ENCODE assay signal across 17 cellular contexts in the genomic region with DNA sequence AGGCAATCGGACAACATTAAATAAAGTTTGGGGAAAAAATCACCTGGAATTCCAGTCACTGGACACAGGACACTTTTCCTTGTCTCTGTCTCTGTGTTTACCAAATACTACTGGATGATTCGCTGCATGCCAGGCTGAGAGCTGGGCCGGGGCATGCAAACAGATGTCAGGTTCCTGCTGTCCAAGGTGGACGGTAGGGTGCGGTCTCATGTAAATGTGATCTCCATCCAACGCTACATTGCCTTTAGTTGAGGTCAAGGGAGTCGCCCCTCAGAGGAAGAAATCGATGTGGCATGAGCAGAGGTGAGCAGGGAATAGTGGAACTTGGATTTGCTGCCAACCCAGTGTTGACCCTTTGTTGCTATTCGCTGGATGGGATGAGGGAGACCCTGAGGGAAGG. TPM values are rescaled to one million over a fixed set of nuclear protein-coding genes. Genes with fewer than 3 reads are reported as not detected.
DNase-seq lines count a peak whose midpoint lies in the region; ATAC-seq, FAIRE-seq and TF ChIP-seq lines count a peak whose summit lies in the region.
"Had no signal": no experiment of that assay in that cellular context is flagged by ENCODE, and none has a peak within 500 bp of the region (broad histone marks: within the 10 kb centered on the region; RNA-seq: fewer than 3 reads in every experiment).

No MANE protein-coding gene starts in this region.

- no peak overlapping the region for H3K23ac ChIP-seq in H1 (ENCODE audit: insufficient read length)

- no peak overlapping the region for H3K9ac ChIP-seq in HepG2 (ENCODE audit: insufficient read depth, low read depth, low read length)
- no peak overlapping the region for H3K9ac ChIP-seq in H1 (replicated peaks in 1 of 4; ENCODE audit: extremely low read depth in 1 of 4, low read depth in 3 of 4, low read length in 3 of 4)

- CTCF ChIA-PET in HepG2 (lab: Yijun Ruan, JAX; ENCODE audit: low intra/inter-chr PET ratio, low total read pairs) (no interaction called here), H1 (lab: Charles Lee; ENCODE audit: partially characterized antibody) (interaction anchor here (1.5 kb wide), 1 partner anchor 176 kb away, joined by 3 read pairs; no protein-coding TSS in a partner anchor)

- H3K27me3 ChIP-seq in HepG2 (ENCODE audit: control insufficient read depth in 1 of 2, insufficient read depth in 2 of 2, low read length in 2 of 2) (peaks cover 0 to 31% of the 10 kb centered on the region in 2 experiments; a peak in 2 of 5 replicates), right lobe of liver (no peaks in the 10 kb centered on the region), H1 (replicated peaks in 1 of 4; ENCODE audit: control insufficient read depth in 3 of 4, extremely low read depth in 1 of 4, insufficient read depth in 3 of 4, low read length in 3 of 4) (peaks cover 0 to 3% (median 0%) of the 10 kb centered on the region in 4 experiments; a peak in 3 of 7 replicates)
- H3K27me3 ChIP-seq: SJCRH30 had no signal

- H2BK120ac ChIP-seq in H1 (replicated peaks; ENCODE audit: low read depth, low read length) = no peak overlapping the region

- H4K91ac ChIP-seq in H1 (replicated peaks; ENCODE audit: insufficient read length, low read length) = no peak overlapping the region

- H3K23me2 ChIP-seq in H1 (ENCODE audit: low read depth, low read length) = no peaks in the 10 kb centered on the region

- BruUV-seq in HepG2 (replicated peaks; lab: Mats Ljungman, UMichigan) = no TSS peak

- no peak for TF ChIP-seq CTCF in HepG2 (CRISPR knock-in tag; IDR thresholded peaks at IDR 0.05)
- TF ChIP-seq CTCF in right lobe of liver (IDR thresholded peaks at IDR 0.05) = no peak
- no peak for TF ChIP-seq CTCF in H1 (IDR thresholded peaks at IDR 0.05; ENCODE audit: control extremely low read depth in 1 of 3, insufficient read depth in 1 of 3, low read depth in 1 of 3, low read length in 3 of 3)

- H3K36me3 Mint-ChIP-seq in stimulated activated effector memory CD8-positive, alpha-beta T cell treated with anti-CD3 and anti-CD28 coated beads, Interleukin-12 subunit alpha, Interleukin-12 subunit beta, amount 100 ng/mL, for 72 hours = no peaks in the 10 kb centered on the region

- 27% methylated on average over 9 of the region's 9 CpGs for WGBS in HepG2 (ENCODE audit: low lambda C conversion rate)
- WGBS in right lobe of liver (ENCODE audit: insufficient coverage, low coverage, low lambda C conversion rate, missing lambda C conversion rate) = 54% methylated on average over 9 of the region's 9 CpGs
- 86% methylated on average over 7 of the region's 9 CpGs; no CpG with 5 or more reads in 1 of the 2 experiments for WGBS in H1 (ENCODE audit: extremely low coverage in 1 of 2, insufficient coverage in 1 of 2, insufficient read length in 1 of 2, insufficient replicate concordance in 2 of 2, low coverage in 1 of 2, low lambda C conversion rate in 2 of 2, missing lambda C conversion rate in 1 of 2), 2 experiments
- WGBS in mesodermal cell (ENCODE audit: insufficient coverage in 2 of 2), 2 experiments = 85 to 88% methylated on average over 5 to 8 of the region's 9 CpGs

- H3K14ac ChIP-seq in H1 (ENCODE audit: insufficient read length) = no peak overlapping the region

- no peak overlapping the region for H3K27ac Mint-ChIP-seq in stimulated activated effector memory CD8-positive, alpha-beta T cell treated with anti-CD3 and anti-CD28 coated beads, Interleukin-12 subunit alpha, Interleukin-12 subunit beta, amount 100 ng/mL, for 72 hours

- no peak overlapping the region for H2AK5ac ChIP-seq in H1 (ENCODE audit: low read depth, low read length)

- no peak overlapping the region for H2BK15ac ChIP-seq in H1 (ENCODE audit: low read length)

- no peak for TF ChIP-seq RAD21 in HepG2 (CRISPR knock-in tag; IDR thresholded peaks at IDR 0.05)
- no peak for TF ChIP-seq RAD21 in H1 (IDR thresholded peaks at IDR 0.05 in 1 of 2, conservative IDR thresholded peaks at IDR 0.05 in 1 of 2; ENCODE audit: low read depth in 2 of 2, low read length in 2 of 2)

- H3K36me3 ChIP-seq in HepG2 (replicated peaks in 1 of 2; ENCODE audit: control insufficient read depth in 1 of 2, insufficient read depth in 2 of 2, low read length in 2 of 2) = no peaks in the 10 kb centered on the region
- no peaks in the 10 kb centered on the region for H3K36me3 ChIP-seq in right lobe of liver
- no peaks in the 10 kb centered on the region for H3K36me3 ChIP-seq in H1 (ENCODE audit: control insufficient read depth in 2 of 4, insufficient read depth in 4 of 4, low read length in 3 of 4)
- H3K36me3 ChIP-seq in mesodermal cell (ENCODE audit: control insufficient read depth, insufficient read depth, low read length) = no peaks in the 10 kb centered on the region
- H3K36me3 ChIP-seq: SJCRH30 had no signal

- no peaks in the 10 kb centered on the region for H3K79me1 ChIP-seq in H1 (ENCODE audit: low read depth, low read length)

- TF ChIP-seq POLR2A in HepG2 (IDR thresholded peaks at IDR 0.05; ENCODE audit: insufficient read depth in 1 of 2, low read depth in 2 of 2, low read length in 2 of 2) (no peak), right lobe of liver (IDR thresholded peaks at IDR 0.05) (no peak), H1 (IDR thresholded peaks at IDR 0.05; ENCODE audit: control extremely low read depth in 1 of 2, low read depth in 2 of 2, low read length in 2 of 2) (no peak)

- peak overlapping the region; percentile 4; the same call in 1 of the 2 replicates for H2BK12ac ChIP-seq in H1 (ENCODE audit: low read depth, low read length)

- no peak overlapping the region for H2BK20ac ChIP-seq in H1 (ENCODE audit: low read length)

- POLR2A ChIA-PET in HepG2 (lab: Yijun Ruan, JAX) = no interaction called here
- POLR2A ChIA-PET in H1 (lab: Charles Lee; ENCODE audit: partially characterized antibody) = no interaction called here

- H3K79me2 ChIP-seq in HepG2 (ENCODE audit: insufficient read depth, low read length) (no peaks in the 10 kb centered on the region), H1 (ENCODE audit: control insufficient read depth in 1 of 2, insufficient read depth in 2 of 2, low read length in 2 of 2) (no peaks in the 10 kb centered on the region)

- intact Hi-C loops in HepG2 (cut with micrococcal nuclease; ENCODE audit: unreplicated experiment) = no loop called here
- intact Hi-C loops in right lobe of liver (cut with DNase I) = no loop called here

- peaks cover 17% of the 10 kb centered on the region for H3K4me1 ChIP-seq in HepG2 (ENCODE audit: insufficient read depth, low read length)
- peaks cover 0 to 14% (median 7%) of the 10 kb centered on the region in 4 donors for H3K4me1 ChIP-seq in right lobe of liver
- peaks cover 2 to 7% (median 4%) of the 10 kb centered on the region in 4 experiments; a peak in 5 of 7 replicates for H3K4me1 ChIP-seq in H1 (replicated peaks in 1 of 4; ENCODE audit: control insufficient read depth in 3 of 4, insufficient read depth in 4 of 4, low read length in 3 of 4)
- peaks cover 8% of the 10 kb centered on the region for H3K4me1 ChIP-seq in mesodermal cell (ENCODE audit: control insufficient read depth, insufficient read depth, low read length, poor library complexity, severe bottlenecking)
- H3K4me1 ChIP-seq: SJCRH30 had no signal

- H3K4me3 ChIP-seq in HepG2 (replicated peaks in 1 of 3; ENCODE audit: insufficient read depth in 1 of 3, low read depth in 2 of 3, low read length in 3 of 3) (no peak overlapping the region), right lobe of liver (no peak overlapping the region), H1 (ENCODE audit: extremely low read depth in 1 of 4, insufficient read depth in 2 of 4, low read depth in 3 of 4, low read length in 4 of 4) (no peak overlapping the region), mesodermal cell (ENCODE audit: extremely low read depth, insufficient read depth, low read length, poor library complexity, severe bottlenecking) (no peak overlapping the region)
- H3K4me3 ChIP-seq: SJCRH30 had no signal

- H3K27ac ChIP-seq in HepG2 (ENCODE audit: extremely low read length, insufficient read depth, low read length) = no peak overlapping the region
- H3K27ac ChIP-seq in right lobe of liver = no peak overlapping the region
- no peak overlapping the region for H3K27ac ChIP-seq in H1 (ENCODE audit: low read depth, low read length)
- peak overlapping the region; percentile 60 for H3K27ac ChIP-seq in mesodermal cell (ENCODE audit: low read depth, low read length, severe bottlenecking)
- H3K27ac ChIP-seq: SJCRH30 had no signal

- H3K4me1 Mint-ChIP-seq in stimulated activated effector memory CD8-positive, alpha-beta T cell treated with anti-CD3 and anti-CD28 coated beads, Interleukin-12 subunit alpha, Interleukin-12 subunit beta, amount 100 ng/mL, for 72 hours = no peaks in the 10 kb centered on the region

- TF ChIP-seq EP300 in HepG2 (IDR thresholded peaks at IDR 0.05; ENCODE audit: low read depth in 2 of 2, low read length in 2 of 2) = no peak
- TF ChIP-seq EP300 in HepG2 (CRISPR knock-in tag; IDR thresholded peaks at IDR 0.05; ENCODE audit: borderline replicate concordance) = no peak
- no peak for TF ChIP-seq EP300 in H1 (IDR thresholded peaks at IDR 0.05; ENCODE audit: borderline replicate concordance in 1 of 2, low read depth in 2 of 2, low read length in 2 of 2)

- DNase-seq in HepG2 (ENCODE audit: low spot score) = no peak
- no peak for DNase-seq in right lobe of liver
- no peak for DNase-seq in H1 (ENCODE audit: low read depth in 1 of 2, low spot score in 2 of 2)
- no peak for DNase-seq in stimulated activated effector memory CD8-positive, alpha-beta T cell treated with anti-CD3 and anti-CD28 coated beads, Interleukin-12 subunit alpha, Interleukin-12 subunit beta, amount 100 ng/mL, for 72 hours (ENCODE audit: low spot score in 2 of 2)
- no peak for DNase-seq in H4 (ENCODE audit: low spot score)
- DNase-seq in NCI-H187 (lab: John Stamatoyannopoulos, UW) = no peak
- DNase-seq: MV-4-11, NCI-H1930, NCI-H2171, NCI-H446, NCI-H82, RPMI8226 had no signal

- H3K4me2 ChIP-seq in HepG2 (ENCODE audit: low read depth, low read length) (no peak overlapping the region), H1 (ENCODE audit: insufficient read depth in 1 of 2, low read depth in 2 of 2, low read length in 2 of 2) (no peak overlapping the region)

- FAIRE-seq in HepG2 (lab: Jason Lieb, UNC) (no peak), H1 (lab: Jason Lieb, UNC) (no peak)
- FAIRE-seq: GM12892, H54 had no signal

- H4K20me1 ChIP-seq in HepG2 (ENCODE audit: insufficient read depth, low read length) (no peaks in the 10 kb centered on the region), H1 (replicated peaks in 1 of 2; ENCODE audit: control insufficient read depth in 1 of 2, insufficient read depth in 2 of 2, low read length in 2 of 2) (no peaks in the 10 kb centered on the region)

- H2BK5ac ChIP-seq in H1 (ENCODE audit: low read depth, low read length) = no peak overlapping the region

- H3K4ac ChIP-seq in H1 (replicated peaks; ENCODE audit: insufficient read length, low read depth, low read length) = no peak overlapping the region

- H2AFZ ChIP-seq in HepG2 (ENCODE audit: low read length) (no peak overlapping the region), H1 (ENCODE audit: low read length) (no peak overlapping the region)

- in situ Hi-C loops in HepG2 (cut with HindIII; ENCODE audit: extremely low pct_ligation_motif_present, low pct_unique_long_range_greater_than_20kb) = no loop called here

- H4K5ac ChIP-seq in H1 (ENCODE audit: insufficient read length, low read depth, low read length) = no peak overlapping the region

- no peak overlapping the region for H3K56ac ChIP-seq in H1 (replicated peaks; ENCODE audit: insufficient read length, low read depth, low read length)

- no peak overlapping the region for H4K8ac ChIP-seq in H1 (ENCODE audit: extremely low read depth, insufficient read depth, low read length)

- ATAC-seq in HepG2 (peak; percentile 20; the same call in 1 of the 3 replicates), right lobe of liver (no peak), GM19035 (IDR thresholded peaks at IDR 0.05; ENCODE audit: unreplicated experiment) (no peak)
- ATAC-seq in stimulated activated effector memory CD8-positive, alpha-beta T cell treated with anti-CD3 and anti-CD28 coated beads, Interleukin-12 subunit alpha, Interleukin-12 subunit beta, amount 100 ng/mL, for 72 hours = no peak

- H3K9me3 ChIP-seq in HepG2 (ENCODE audit: low read length) (peaks cover 11% of the 10 kb centered on the region), right lobe of liver (no peaks in the 10 kb centered on the region), H1 (ENCODE audit: insufficient read depth in 2 of 2, low read depth in 1 of 2, low read length in 1 of 2) (peaks cover 7% of the 10 kb centered on the region in 2 experiments; a peak in 2 of 4 replicates), mesodermal cell (ENCODE audit: control insufficient read depth, low read length) (peaks cover 19% of the 10 kb centered on the region)

- H3K4me3 Mint-ChIP-seq in stimulated activated effector memory CD8-positive, alpha-beta T cell treated with anti-CD3 and anti-CD28 coated beads, Interleukin-12 subunit alpha, Interleukin-12 subunit beta, amount 100 ng/mL, for 72 hours = no peak overlapping the region

- H3K9me3 Mint-ChIP-seq in stimulated activated effector memory CD8-positive, alpha-beta T cell treated with anti-CD3 and anti-CD28 coated beads, Interleukin-12 subunit alpha, Interleukin-12 subunit beta, amount 100 ng/mL, for 72 hours = peaks cover 15% of the 10 kb centered on the region

- no peak overlapping the region for H3K18ac ChIP-seq in H1 (ENCODE audit: extremely low read depth, low read length)

RNA-seq across cellular contexts. Expression of gene TOX2, which starts 9.9 kb away (rescaled TPM):
- total RNA-seq in HepG2 (2016; rRNA removed; fragmentation: Illumina TruSeq; extraction: Trizol) (not detected in 2 replicates), right lobe of liver (1 to 10 TPM; 1.5 to 5.0 (median 2.2) TPM)
- total RNA-seq in HepG2 (2016; cell fraction: cytosol; rRNA removed; fragmentation: Illumina TruSeq; extraction: Trizol; ENCODE audit: low read depth) = not detected in 2 replicates
- total RNA-seq in HepG2 (2016; cell fraction: insoluble cytoplasmic fraction; rRNA removed; fragmentation: Illumina TruSeq; extraction: Trizol) = not detected in 2 replicates
- not detected in 2 replicates for total RNA-seq in HepG2 (2016; cell fraction: membrane; rRNA removed; fragmentation: Illumina TruSeq; extraction: Trizol)
- not detected in 2 replicates for total RNA-seq in HepG2 (2016; cell fraction: nucleus; rRNA removed; fragmentation: Illumina TruSeq; extraction: Trizol)
- polyA plus RNA-seq in HepG2 (2011; rRNA removed) (not detected in 2 replicates), H1 (2011; rRNA removed) (1.8 and 2.5 TPM in 2 replicates)
- not detected in 2 replicates for polyA plus RNA-seq in HepG2 (2011; cell fraction: cytosol; rRNA removed)
- not detected in 2 replicates for polyA plus RNA-seq in HepG2 (2011; cell fraction: nucleus; rRNA removed)
- not detected in 2 replicates for polyA plus RNA-seq in HepG2 (2012)
- polyA plus RNA-seq in HepG2 (2016; cell fraction: cytosol; fragmentation: Illumina TruSeq; extraction: Trizol; ENCODE audit: low read depth) = not detected in 2 replicates
- polyA plus RNA-seq in HepG2 (2016; cell fraction: insoluble cytoplasmic fraction; fragmentation: Illumina TruSeq; extraction: Trizol; ENCODE audit: low read depth) = not detected in 2 replicates
- polyA plus RNA-seq in HepG2 (2016; cell fraction: membrane; fragmentation: Illumina TruSeq; extraction: Trizol; ENCODE audit: low read depth) = not detected in 2 replicates
- not detected in 2 replicates for polyA plus RNA-seq in HepG2 (2016; cell fraction: nucleus; fragmentation: Illumina TruSeq; extraction: Trizol; ENCODE audit: insufficient read depth, low read depth)
- 0.40 TPM in 1 of 2 replicates, not detected in the other for polyA minus RNA-seq in HepG2 (2011; rRNA and poly(A)+ RNA removed; ENCODE audit: low replicate concordance)
- polyA minus RNA-seq in HepG2 (2011; cell fraction: cytosol; rRNA and poly(A)+ RNA removed) = not detected in 2 replicates
- not detected in 2 replicates for polyA minus RNA-seq in HepG2 (2011; cell fraction: nucleus; rRNA and poly(A)+ RNA removed)
- total RNA-seq in H1 (2021; fragmentation: NEBNext Ultra II Directional; extraction: Animal tissue kit (Norgen Biotek cat#: 25700)) = 3.4 TPM in 2 replicates
- 0.83 TPM for polyA plus RNA-seq in H1 (2011; cell fraction: cytosol; rRNA removed)
- polyA plus RNA-seq in H1 (2011; cell fraction: nucleus; rRNA removed) = 1.8 TPM
- polyA plus RNA-seq in H1 (2012, experiment 1 of 2) = 1.6 to 3.7 TPM (median 3.2 TPM) in 4 replicates
- polyA plus RNA-seq in H1 (2012, experiment 2 of 2) = 3.3 TPM
- polyA plus RNA-seq in H1 (2013, experiment 1 of 2) = 4.8 TPM
- 5.4 TPM for polyA plus RNA-seq in H1 (2013, experiment 2 of 2)
- polyA minus RNA-seq in H1 (2011; rRNA and poly(A)+ RNA removed) = 0.44 and 0.46 TPM in 2 replicates
- 1.7 TPM for polyA minus RNA-seq in H1 (2011; cell fraction: cytosol; rRNA and poly(A)+ RNA removed)
- 1.5 TPM for polyA minus RNA-seq in H1 (2011; cell fraction: nucleus; rRNA and poly(A)+ RNA removed)
- polyA plus RNA-seq in mesodermal cell (2013, experiment 1 of 2) = 12.0 TPM
- 11.4 TPM for polyA plus RNA-seq in mesodermal cell (2013, experiment 2 of 2)
- total RNA-seq in H4 (2014; rRNA removed; shearing (Covaris generic)) = 0.12 and 0.83 TPM in 2 replicates
